ENCODE assay signal across 8 cellular contexts in the genomic region with DNA sequence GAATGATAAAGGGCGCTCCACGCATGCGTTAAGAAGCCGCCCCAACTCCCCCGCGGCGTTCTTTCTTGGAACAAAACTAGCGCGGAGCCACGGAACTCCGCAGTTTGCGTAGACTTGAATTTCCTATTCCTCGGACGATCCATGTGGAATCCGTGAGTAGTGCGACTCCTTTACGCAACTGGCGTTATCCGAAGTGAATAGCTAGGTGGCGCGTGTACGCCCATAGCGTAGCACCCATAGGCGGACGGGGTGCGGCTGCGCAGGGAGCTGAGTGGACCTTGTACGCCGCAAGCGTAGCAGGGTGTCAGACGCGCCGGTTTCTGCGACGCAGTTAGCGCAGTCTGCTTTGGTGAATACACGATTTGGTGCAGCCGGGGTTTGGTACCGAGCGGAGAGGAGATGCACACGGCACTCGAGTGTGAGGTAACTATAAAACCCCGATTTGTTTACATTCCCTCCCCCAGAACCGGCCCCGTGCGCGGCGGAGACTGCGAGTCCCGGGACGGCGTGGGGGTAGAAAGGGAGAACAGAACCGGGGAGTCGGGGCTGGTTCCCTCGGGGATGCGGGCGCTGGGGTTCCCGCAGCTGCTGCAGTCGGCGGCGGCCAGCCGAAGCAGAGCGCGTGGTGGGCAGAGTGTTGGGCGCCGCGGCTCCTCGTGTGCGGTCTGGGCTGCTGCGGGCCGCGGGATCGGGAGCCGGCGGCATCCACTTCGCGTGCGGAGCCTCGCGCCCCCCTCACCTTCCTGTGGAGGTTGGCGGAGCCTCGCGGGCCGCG. TPM values are rescaled to one million over a fixed set of nuclear protein-coding genes. Genes with fewer than 3 reads are reported as not detected.
DNase-seq lines count a peak whose midpoint lies in the region; ATAC-seq and TF ChIP-seq lines count a peak whose summit lies in the region.

A gene with protein sequence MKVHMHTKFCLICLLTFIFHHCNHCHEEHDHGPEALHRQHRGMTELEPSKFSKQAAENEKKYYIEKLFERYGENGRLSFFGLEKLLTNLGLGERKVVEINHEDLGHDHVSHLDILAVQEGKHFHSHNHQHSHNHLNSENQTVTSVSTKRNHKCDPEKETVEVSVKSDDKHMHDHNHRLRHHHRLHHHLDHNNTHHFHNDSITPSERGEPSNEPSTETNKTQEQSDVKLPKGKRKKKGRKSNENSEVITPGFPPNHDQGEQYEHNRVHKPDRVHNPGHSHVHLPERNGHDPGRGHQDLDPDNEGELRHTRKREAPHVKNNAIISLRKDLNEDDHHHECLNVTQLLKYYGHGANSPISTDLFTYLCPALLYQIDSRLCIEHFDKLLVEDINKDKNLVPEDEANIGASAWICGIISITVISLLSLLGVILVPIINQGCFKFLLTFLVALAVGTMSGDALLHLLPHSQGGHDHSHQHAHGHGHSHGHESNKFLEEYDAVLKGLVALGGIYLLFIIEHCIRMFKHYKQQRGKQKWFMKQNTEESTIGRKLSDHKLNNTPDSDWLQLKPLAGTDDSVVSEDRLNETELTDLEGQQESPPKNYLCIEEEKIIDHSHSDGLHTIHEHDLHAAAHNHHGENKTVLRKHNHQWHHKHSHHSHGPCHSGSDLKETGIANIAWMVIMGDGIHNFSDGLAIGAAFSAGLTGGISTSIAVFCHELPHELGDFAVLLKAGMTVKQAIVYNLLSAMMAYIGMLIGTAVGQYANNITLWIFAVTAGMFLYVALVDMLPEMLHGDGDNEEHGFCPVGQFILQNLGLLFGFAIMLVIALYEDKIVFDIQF (plus strand): TSS at position 368 of the 775 bp plus-strand sequence. CDS start 22,817 bp downstream, outside the sequence.

- DNase-seq in NCI-H187 treated with DMSO at 0.1 percent for 48 hours (lab: John Stamatoyannopoulos, UW) (peak; percentile 57), anterior cingulate cortex (lab: John Stamatoyannopoulos, UW) (peak; percentile 85 to 99 (median 98)), left ventricle myocardium superior (peak; percentile 98), prostate gland (ENCODE audit: low spot score) (peak; percentile 98)

- WGBS in prostate gland = under 1% methylated on average over 63 of the region's 85 CpGs
- under 1% methylated on average over 85 of the region's 85 CpGs for WGBS in urinary bladder

- H3K36me3 ChIP-seq in prostate gland = no peaks in the 10 kb centered on the region
- H3K36me3 ChIP-seq in urinary bladder (ENCODE audit: insufficient read depth) = no peaks in the 10 kb centered on the region

- TF ChIP-seq POLR2A in prostate gland (IDR thresholded peaks at IDR 0.05) = peak; percentile 83

- no peaks in the 10 kb centered on the region for H3K27me3 ChIP-seq in prostate gland (replicated peaks; ENCODE audit: insufficient read depth)

- peak; percentile 67 for ATAC-seq in GM18499 (IDR thresholded peaks at IDR 0.05; ENCODE audit: insufficient read depth, unreplicated experiment)
- ATAC-seq in HG02943 (IDR thresholded peaks at IDR 0.05; ENCODE audit: low read depth, unreplicated experiment) = peak; percentile 61
- peak; percentile 91 for ATAC-seq in left ventricle myocardium superior

- TF ChIP-seq CTCF in prostate gland (IDR thresholded peaks at IDR 0.05) = peak in 3 of 4 experiments; percentile 36 to 76 (median 73)

- peak within 1 kb of the TSS; percentile 99 for H3K27ac ChIP-seq in prostate gland
- peak within 1 kb of the TSS; percentile 99 for H3K27ac ChIP-seq in urinary bladder (ENCODE audit: low read depth)

- no peaks in the 10 kb centered on the region for H3K9me3 ChIP-seq in prostate gland

- intact Hi-C loops in T-helper 2 cell treated with Interferon-gamma antibody and Interleukin-4, amounts not matched to agents 100 ng/mL and 5 ng/mL, for 36 hours (cut with micrococcal nuclease) = loop anchor here (1.0 to 5.0 kb wide), 6 partner anchors 62 to 1795 kb away; partner anchors contain the start of genes COQ10B and STK17B
- intact Hi-C loops in left ventricle myocardium superior (cut with micrococcal nuclease) = no loop called here
- intact Hi-C loops in prostate gland (cut with DNase I) = loop anchor here (5.0 kb wide), 1 partner anchor 85 kb away; no protein-coding TSS in a partner anchor

- H3K4me1 ChIP-seq in prostate gland (replicated peaks) (no peaks in the 10 kb centered on the region), urinary bladder (ENCODE audit: insufficient read depth) (no peaks in the 10 kb centered on the region)

- H3K4me3 ChIP-seq in prostate gland (peak within 1 kb of the TSS; percentile 94 to 97), urinary bladder (ENCODE audit: low read depth, low read length) (peak within 1 kb of the TSS; percentile 95)

RNA-seq across cellular contexts. Expression of the gene that starts here (rescaled TPM):
- total RNA-seq in T-helper 2 cell treated with Interferon-gamma antibody and Interleukin-4, amounts not matched to agents 100 ng/mL and 5 ng/mL, for 36 hours = 47.1 and 53.6 TPM in 2 replicates
- 9.7 TPM for total RNA-seq in left ventricle myocardium superior
- total RNA-seq in prostate gland = 10 to 100 TPM; 26.3 to 27.6 TPM
- 54.8 TPM for total RNA-seq in urinary bladder
- polyA plus RNA-seq in urinary bladder = 8.0 TPM

Comparison
In these comparisons a context has a peak if more than half of its experiments do, and no peak if none do; other contexts are left out.
1. Peak in every context shown above with its lines: DNase-seq, ATAC-seq, H3K4me3 ChIP-seq and H3K27ac ChIP-seq.